ENCODE assay signal across 34 cellular contexts in genomic region chr6:27098956-27099355, GRCh38.
"Had no signal": no experiment of that assay in that cellular context is flagged by ENCODE, and none has a peak within 500 bp of the region (broad histone marks: within the 10 kb centered on the region; RNA-seq: fewer than 3 reads in every experiment).

No MANE protein-coding gene starts in this region.

- H3K27me3 ChIP-seq: MG63 had no signal

- DNase-seq: Karpas-422, Kasumi-1, MG63, MM.1S, MV-4-11, NCI-H1048, NCI-H1092, NCI-H1092 treated with DMSO at 0.1 percent for 48 hours, NCI-H1105, NCI-H1105 treated with DMSO at 0.1 percent for 48 hours, NCI-H1417, NCI-H1417 treated with DMSO at 0.1 percent for 48 hours, NCI-H1436, NCI-H1436 treated with DMSO at 0.1 percent for 48 hours, NCI-H146, NCI-H1694, NCI-H1694 treated with DMSO at 0.1 percent for 48 hours, NCI-H187, NCI-H187 treated with DMSO at 0.1 percent for 48 hours, NCI-H1930, NCI-H2029, NCI-H2029 treated with DMSO at 0.1 percent for 48 hours, NCI-H2081, NCI-H2081 treated with DMSO at 0.1 percent for 48 hours, NCI-H2107, NCI-H2171, NCI-H2171 treated with DMSO at 0.1 percent for 48 hours, NCI-H2227 treated with DMSO at 0.1 percent for 48 hours, NCI-H226, NCI-H345, NCI-H446, NCI-H446 treated with DMSO at 0.1 percent for 48 hours, NCI-H510A, NCI-H510A treated with DMSO at 0.1 percent for 48 hours had no signal

- H3K4me3 ChIP-seq: MG63 had no signal

- H3K36me3 ChIP-seq: MG63 had no signal
